ENCODE assay signal across 8 cellular contexts in the genomic region with DNA sequence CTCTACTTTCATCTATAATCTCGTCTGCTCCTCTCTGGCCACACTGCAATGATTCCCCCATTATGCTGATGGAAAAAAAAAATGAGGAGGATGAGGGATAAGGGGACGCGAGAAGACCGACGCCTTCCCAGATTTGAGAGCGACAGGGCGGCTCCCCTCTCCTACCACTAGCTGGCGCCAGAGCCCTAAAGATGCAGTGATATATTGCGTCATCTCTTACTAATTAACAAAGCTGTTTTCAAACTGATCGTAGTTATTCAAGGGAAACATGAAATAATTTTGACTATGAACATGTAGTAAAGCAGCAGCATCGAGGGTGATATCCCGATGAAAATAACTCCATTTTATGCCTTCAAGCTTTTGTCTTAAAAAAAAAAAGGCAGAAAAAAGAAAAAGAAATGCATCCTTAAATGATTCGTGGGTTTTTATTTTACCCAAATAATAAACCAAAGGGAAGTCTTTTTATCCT. TPM values are rescaled to one million over a fixed set of nuclear protein-coding genes. Genes with fewer than 3 reads are reported as not detected.
A peak's percentile ranks its signal among the peaks of the same experiment; 100 is the strongest.
DNase-seq lines count a peak whose midpoint lies in the region; ATAC-seq and TF ChIP-seq lines count a peak whose summit lies in the region.

No MANE protein-coding gene starts in this region.

- peak; percentile 100 for TF ChIP-seq RAD21 in liver (IDR thresholded peaks at IDR 0.05)

- H3K9ac ChIP-seq in colonic mucosa (ENCODE audit: low read depth in 2 of 2, low read length in 2 of 2) (peak overlapping the region in 1 of 2 donors; percentile 66), liver (ENCODE audit: low read depth in 1 of 2, low read length in 2 of 2) (peak overlapping the region; percentile 70 to 99)

- intact Hi-C loops in colonic mucosa (cut with DNase I): loop anchor here (2.0 to 10.0 kb wide), 5 partner anchors 38 to 450 kb away; a partner anchor contains a TSS

- CTCF ChIA-PET in AG04450 (lab: Charles Lee): interaction anchor here (0.5 to 7.5 kb wide), 81 partner anchors 9 to 1052 kb away, joined by 3 to 178 read pairs (median 5); a partner anchor contains a TSS

- H3K27me3 ChIP-seq in AG04450 (ENCODE audit: control insufficient read depth, insufficient read depth, low read length): no peaks in the 10 kb centered on the region
- H3K27me3 ChIP-seq in colonic mucosa: no peaks in the 10 kb centered on the region
- H3K27me3 ChIP-seq in liver (ENCODE audit: control insufficient read depth in 4 of 4, insufficient read depth in 4 of 4, low read length in 3 of 4): no peaks in the 10 kb centered on the region

- no peak for DNase-seq in AG04450 (ENCODE audit: low read depth, low spot score)
- peak; percentile 57 for DNase-seq in NCI-H510A (lab: John Stamatoyannopoulos, UW)
- DNase-seq in activated CD4-positive, alpha-beta T cell treated with anti-CD3 and anti-CD28 coated beads for 4 hours: peak; percentile 74 to 88
- DNase-seq in colonic mucosa: peak; percentile 92
- DNase-seq in stimulated activated CD4-positive, alpha-beta T cell treated with anti-CD3 and anti-CD28 coated beads, Interleukin-2, amount 100 ng/mL, for 48 hours: peak; percentile 78 to 83

- TF ChIP-seq CTCF in AG04450 (IDR thresholded peaks at IDR 0.05; ENCODE audit: low read depth, low read length): peak; percentile 100
- peak; percentile 99 for TF ChIP-seq CTCF in colonic mucosa (IDR thresholded peaks at IDR 0.05)
- TF ChIP-seq CTCF in liver (IDR thresholded peaks at IDR 0.05; ENCODE audit: low read depth, low read length, missing input control): peak; percentile 100

- POLR2A ChIA-PET in AG04450 (lab: Yijun Ruan, JAX): interaction anchor here (0.5 to 2.5 kb wide), 11 partner anchors 10 to 766 kb away, joined by 3 to 25 read pairs (median 4); a partner anchor contains a TSS

- H3K4me3 ChIP-seq in AG04450 (ENCODE audit: low read depth, low read length): peak overlapping the region; percentile 42
- H3K4me3 ChIP-seq in colonic mucosa: peak overlapping the region; percentile 30
- peak overlapping the region; percentile 12 to 60 (median 59) for H3K4me3 ChIP-seq in liver (ENCODE audit: low read depth in 1 of 3, low read length in 3 of 3)

- H3K9me3 ChIP-seq in AG04450 (ENCODE audit: control insufficient read depth, insufficient read depth, low read length) (no peaks in the 10 kb centered on the region; the same call in 1 of the 2 replicates), colonic mucosa (no peaks in the 10 kb centered on the region), liver (ENCODE audit: control insufficient read depth in 4 of 4, low read length in 3 of 4) (no peaks in the 10 kb centered on the region)

- WGBS in liver: under 1% methylated on average over 13 of the region's 13 CpGs

- H3K27ac ChIP-seq in AG04450 (ENCODE audit: low read depth, low read length): no peak overlapping the region
- H3K27ac ChIP-seq in colonic mucosa: peak overlapping the region; percentile 85
- H3K27ac ChIP-seq in liver (ENCODE audit: low read depth in 1 of 2, low read length in 2 of 2): peak overlapping the region; percentile 85 to 94

- ATAC-seq in GM18873 (IDR thresholded peaks at IDR 0.05; ENCODE audit: low FRiP score, unreplicated experiment) (peak; percentile 57), HG03196 (IDR thresholded peaks at IDR 0.05; ENCODE audit: unreplicated experiment) (peak; percentile 62)

- H3K36me3 ChIP-seq in colonic mucosa (no peaks in the 10 kb centered on the region), liver (ENCODE audit: control insufficient read depth in 4 of 4, insufficient read depth in 3 of 4, low read depth in 1 of 4, low read length in 3 of 4) (no peaks in the 10 kb centered on the region)

- peaks cover 3% of the 10 kb centered on the region for H3K4me1 ChIP-seq in colonic mucosa
- H3K4me1 ChIP-seq in liver (ENCODE audit: control insufficient read depth in 4 of 4, insufficient read depth in 4 of 4, low read length in 3 of 4): peaks cover 2 to 15% (median 11%) of the 10 kb centered on the region in 4 donors

TF ChIP-seq in liver, 16 proteins besides CTCF, POLR2A, EP300 and RAD21:
- TF ChIP-seq JUND (IDR thresholded peaks at IDR 0.05) (peak; percentile 46 to 77), HNF4G (IDR thresholded peaks at IDR 0.05) (peak; percentile 11), FOXA1 (IDR thresholded peaks at IDR 0.05) (no peak)
- TF ChIP-seq, protein P1, sequence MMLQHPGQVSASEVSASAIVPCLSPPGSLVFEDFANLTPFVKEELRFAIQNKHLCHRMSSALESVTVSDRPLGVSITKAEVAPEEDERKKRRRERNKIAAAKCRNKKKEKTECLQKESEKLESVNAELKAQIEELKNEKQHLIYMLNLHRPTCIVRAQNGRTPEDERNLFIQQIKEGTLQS (IDR thresholded peaks at IDR 0.05): peak; percentile 98

RNA-seq across cellular contexts. Expression of a gene that starts 48.0 kb away (rescaled TPM):
- polyA plus RNA-seq in AG04450 (2011; rRNA removed) (143 and 177 TPM in 2 replicates), liver (10 to 100 TPM; 22.9 to 72.5 TPM)
- 30.4 and 57.9 TPM in 2 replicates for polyA minus RNA-seq in AG04450 (2011; rRNA and poly(A)+ RNA removed)
- total RNA-seq in colonic mucosa (100 to 1,000 TPM; 147 to 278 TPM), liver (10 to 100 TPM; 41.5 to 61.9 TPM)
